Comparison of ENCODE assay signal across 8 cellular contexts in genomic region chr4:23135792-23136645, GRCh38.
A peak's percentile ranks its signal among the peaks of the same experiment; 100 is the strongest.
DNase-seq lines count a peak whose midpoint lies in the region; ATAC-seq and TF ChIP-seq lines count a peak whose summit lies in the region.

No MANE protein-coding gene starts in this region.

- no peak overlapping the region for H3K27ac Mint-ChIP-seq in nephron

- no peak overlapping the region for H3K4me3 Mint-ChIP-seq in nephron

- peak; percentile 8 for DNase-seq in stimulated activated CD4-positive, alpha-beta T cell treated with anti-CD3 and anti-CD28 coated beads, Interleukin-4, amount 100 ng/mL, for 24 hours
- no peak for DNase-seq in stimulated activated CD4-positive, alpha-beta T cell treated with anti-CD3 and anti-CD28 coated beads, Interleukin-4, amount 100 ng/mL, for 1 hour
- DNase-seq in NCI-H774 (lab: John Stamatoyannopoulos, UW) (peak; percentile 33), dermis blood vessel endothelial cell (peak; percentile 45)

- no peaks in the 10 kb centered on the region for H3K4me1 Mint-ChIP-seq in nephron

- no peaks in the 10 kb centered on the region for H3K27me3 Mint-ChIP-seq in nephron (ENCODE audit: low read depth)

- ATAC-seq in HG03432 (IDR thresholded peaks at IDR 0.05; ENCODE audit: unreplicated experiment) (peak; percentile 69), GM19328 (IDR thresholded peaks at IDR 0.05; ENCODE audit: unreplicated experiment) (no peak), HG03460 (IDR thresholded peaks at IDR 0.05; ENCODE audit: unreplicated experiment) (no peak)

- H3K9me3 Mint-ChIP-seq in nephron, result no peaks in the 10 kb centered on the region

- peak; percentile 80 to 90 (median 86) for TF ChIP-seq CTCF in nephron (IDR thresholded peaks at IDR 0.05; ENCODE audit: unreplicated experiment in 3 of 3)

- no peaks in the 10 kb centered on the region for H3K36me3 Mint-ChIP-seq in nephron (ENCODE audit: low read depth)
